Comparison of ENCODE assay signal across 31 cellular contexts in genomic region chr1:182442333-182442732, GRCh38. TPM values are rescaled to one million over a fixed set of nuclear protein-coding genes. Genes with fewer than 3 reads are reported as not detected.
DNase-seq lines count a peak whose midpoint lies in the region; ATAC-seq, FAIRE-seq and TF ChIP-seq lines count a peak whose summit lies in the region.
"Had no signal": no experiment of that assay in that cellular context is flagged by ENCODE, and none has a peak within 500 bp of the region (broad histone marks: within the 10 kb centered on the region; RNA-seq: fewer than 3 reads in every experiment).

No MANE protein-coding gene starts in this region.

- peaks cover 5% of the 10 kb centered on the region for H3K36me3 Mint-ChIP-seq in stimulated activated memory B cell treated with anti-CD40 and anti-IgM and Interleukin-4, amounts not matched to agents 10 μg/mL and 1 μg/mL and 100 μg/mL, for 72 hours
- H3K36me3 Mint-ChIP-seq in activated T-helper 1 cell treated with anti-CD3 and anti-CD28 coated beads, Interleukin-12 subunit alpha, Interleukin-12 subunit beta, Interleukin-2, Interleukin-4 antibody, amounts not matched to agents 30 ng/mL and 10 ng/mL and 1 ng/mL, durations not matched to agents 14 hours and 24 hours and 36 hours (ENCODE audit: low read depth): no peaks in the 10 kb centered on the region
- H3K36me3 Mint-ChIP-seq in activated naive CD4-positive, alpha-beta T cell treated with anti-CD3 and anti-CD28 coated beads, Interleukin-2, amount 10 ng/mL, durations not matched to agents 7 days and 5 days: no peaks in the 10 kb centered on the region
- H3K36me3 Mint-ChIP-seq: CD14-positive monocyte had no signal

- H3K79me2 ChIP-seq in OCI-LY3 (ENCODE audit: low read length): no peaks in the 10 kb centered on the region

- H3K36me3 ChIP-seq in H7 (replicated peaks; ENCODE audit: control insufficient read depth, insufficient read depth, low read length) (no peaks in the 10 kb centered on the region), OCI-LY3 (replicated peaks; ENCODE audit: low read depth, low read length) (no peaks in the 10 kb centered on the region), small intestine (ENCODE audit: control insufficient read depth in 2 of 2, insufficient read depth in 2 of 2, low read length in 2 of 2) (no peaks in the 10 kb centered on the region)
- H3K36me3 ChIP-seq: BE2C, BLaER1 had no signal

- CTCF ChIA-PET in activated naive CD4-positive, alpha-beta T cell treated with anti-CD3 and anti-CD28 coated beads, Interleukin-2, amount 10 ng/mL, durations not matched to agents 7 days and 5 days (lab: Charles Lee): no interaction called here

- H3K27ac ChIP-seq in OCI-LY3 (ENCODE audit: low read length) (no peak overlapping the region), small intestine (ENCODE audit: low read depth in 1 of 2, low read length in 1 of 2) (no peak overlapping the region)
- H3K27ac ChIP-seq: BLaER1 had no signal

- no peaks in the 10 kb centered on the region for H3K27me3 Mint-ChIP-seq in stimulated activated memory B cell treated with anti-CD40 and anti-IgM and Interleukin-4, amounts not matched to agents 10 μg/mL and 1 μg/mL and 100 μg/mL, for 72 hours
- H3K27me3 Mint-ChIP-seq in activated T-helper 1 cell treated with anti-CD3 and anti-CD28 coated beads, Interleukin-12 subunit alpha, Interleukin-12 subunit beta, Interleukin-2, Interleukin-4 antibody, amounts not matched to agents 30 ng/mL and 10 ng/mL and 1 ng/mL, durations not matched to agents 14 hours and 24 hours and 36 hours (ENCODE audit: insufficient read depth): no peaks in the 10 kb centered on the region
- H3K27me3 Mint-ChIP-seq in activated naive CD4-positive, alpha-beta T cell treated with anti-CD3 and anti-CD28 coated beads, Interleukin-2, amount 10 ng/mL, durations not matched to agents 7 days and 5 days: peaks cover 13% of the 10 kb centered on the region

- peaks cover 45% of the 10 kb centered on the region for H3K4me1 ChIP-seq in OCI-LY3 (ENCODE audit: low read length)
- H3K4me1 ChIP-seq in small intestine (ENCODE audit: control insufficient read depth in 2 of 2, insufficient read depth in 1 of 2, low read depth in 1 of 2, low read length in 1 of 2): no peaks in the 10 kb centered on the region
- H3K4me1 ChIP-seq: BE2C had no signal

- no peak overlapping the region for H3K27ac Mint-ChIP-seq in stimulated activated memory B cell treated with anti-CD40 and anti-IgM and Interleukin-4, amounts not matched to agents 10 μg/mL and 1 μg/mL and 100 μg/mL, for 72 hours
- H3K27ac Mint-ChIP-seq in activated T-helper 1 cell treated with anti-CD3 and anti-CD28 coated beads, Interleukin-12 subunit alpha, Interleukin-12 subunit beta, Interleukin-2, Interleukin-4 antibody, amounts not matched to agents 30 ng/mL and 10 ng/mL and 1 ng/mL, durations not matched to agents 14 hours and 24 hours and 36 hours: no peak overlapping the region
- H3K27ac Mint-ChIP-seq in activated naive CD4-positive, alpha-beta T cell treated with anti-CD3 and anti-CD28 coated beads, Interleukin-2, amount 10 ng/mL, durations not matched to agents 7 days and 5 days: no peak overlapping the region
- H3K27ac Mint-ChIP-seq: CD4-positive, alpha-beta memory T cell; CD4-positive, CD25-positive, alpha-beta regulatory T cell; CD8-positive, alpha-beta memory T cell had no signal

- peaks cover 7% of the 10 kb centered on the region for H3K4me1 Mint-ChIP-seq in stimulated activated memory B cell treated with anti-CD40 and anti-IgM and Interleukin-4, amounts not matched to agents 10 μg/mL and 1 μg/mL and 100 μg/mL, for 72 hours
- peaks cover 7% of the 10 kb centered on the region for H3K4me1 Mint-ChIP-seq in activated T-helper 1 cell treated with anti-CD3 and anti-CD28 coated beads, Interleukin-12 subunit alpha, Interleukin-12 subunit beta, Interleukin-2, Interleukin-4 antibody, amounts not matched to agents 30 ng/mL and 10 ng/mL and 1 ng/mL, durations not matched to agents 14 hours and 24 hours and 36 hours (ENCODE audit: low read depth)
- peaks cover 3% of the 10 kb centered on the region for H3K4me1 Mint-ChIP-seq in activated naive CD4-positive, alpha-beta T cell treated with anti-CD3 and anti-CD28 coated beads, Interleukin-2, amount 10 ng/mL, durations not matched to agents 7 days and 5 days

- peak; percentile 1 for DNase-seq in H7
- no peak for DNase-seq in activated effector memory CD4-positive, alpha-beta T cell treated with anti-CD3 and anti-CD28 coated beads, Interleukin-2, amount 50 U/mL, for 16 hours
- no peak for DNase-seq in activated T-helper 1 cell treated with anti-CD3 and anti-CD28 coated beads, Interleukin-12 subunit alpha, Interleukin-12 subunit beta, Interleukin-2, Interleukin-4 antibody, amounts not matched to agents 30 ng/mL and 10 ng/mL and 1 ng/mL, durations not matched to agents 14 hours and 24 hours and 36 hours (ENCODE audit: low spot score)
- DNase-seq in activated naive CD4-positive, alpha-beta T cell treated with anti-CD3 and anti-CD28 coated beads, Interleukin-2, amount 10 ng/mL, durations not matched to agents 7 days and 5 days: no peak
- DNase-seq in small intestine: no peak
- DNase-seq: 8988T; ACHN; BE2C; C1 segment of cervical spinal cord; CD4-positive, alpha-beta memory T cell; CD4-positive, CD25-positive, alpha-beta regulatory T cell; CD8-positive, alpha-beta memory T cell; COR-L47; DMS 273 treated with DMSO at 0.1 percent for 48 hours; DMS153; DMS53; DMS79; DND-41; EL; GDM1 had no signal

- H3K27me3 ChIP-seq in H7 (ENCODE audit: control insufficient read depth, insufficient read depth, low read length) (no peaks in the 10 kb centered on the region), OCI-LY3 (ENCODE audit: low read depth, low read length) (0 out of 2 replicates have a peak, but pooled peaks cover 4% of the 10 kb centered on the region), small intestine (ENCODE audit: control insufficient read depth in 2 of 2, insufficient read depth in 2 of 2, low read length in 2 of 2) (no peaks in the 10 kb centered on the region)
- H3K27me3 ChIP-seq: BE2C, BLaER1 had no signal

- no peaks in the 10 kb centered on the region for H4K20me1 ChIP-seq in OCI-LY3 (ENCODE audit: insufficient read depth, low read length)
- H4K20me1 ChIP-seq: BLaER1 had no signal

- no peak overlapping the region for H3K4me3 Mint-ChIP-seq in stimulated activated memory B cell treated with anti-CD40 and anti-IgM and Interleukin-4, amounts not matched to agents 10 μg/mL and 1 μg/mL and 100 μg/mL, for 72 hours
- H3K4me3 Mint-ChIP-seq in activated T-helper 1 cell treated with anti-CD3 and anti-CD28 coated beads, Interleukin-12 subunit alpha, Interleukin-12 subunit beta, Interleukin-2, Interleukin-4 antibody, amounts not matched to agents 30 ng/mL and 10 ng/mL and 1 ng/mL, durations not matched to agents 14 hours and 24 hours and 36 hours: no peak overlapping the region
- no peak overlapping the region for H3K4me3 Mint-ChIP-seq in activated naive CD4-positive, alpha-beta T cell treated with anti-CD3 and anti-CD28 coated beads, Interleukin-2, amount 10 ng/mL, durations not matched to agents 7 days and 5 days
- H3K4me3 Mint-ChIP-seq: CD14-positive monocyte; CD4-positive, alpha-beta memory T cell; CD4-positive, CD25-positive, alpha-beta regulatory T cell; CD8-positive, alpha-beta memory T cell had no signal

- FAIRE-seq in small intestine (lab: Jason Lieb, UNC): no peak
- FAIRE-seq: A204.1, GM12878, GM18507 had no signal

- H3K4me2 ChIP-seq in OCI-LY3 (ENCODE audit: low read length): peak overlapping the region; percentile 27; the same call in 1 of the 2 replicates

- H3K9me3 Mint-ChIP-seq in stimulated activated memory B cell treated with anti-CD40 and anti-IgM and Interleukin-4, amounts not matched to agents 10 μg/mL and 1 μg/mL and 100 μg/mL, for 72 hours: peaks cover 6% of the 10 kb centered on the region
- H3K9me3 Mint-ChIP-seq in activated T-helper 1 cell treated with anti-CD3 and anti-CD28 coated beads, Interleukin-12 subunit alpha, Interleukin-12 subunit beta, Interleukin-2, Interleukin-4 antibody, amounts not matched to agents 30 ng/mL and 10 ng/mL and 1 ng/mL, durations not matched to agents 14 hours and 24 hours and 36 hours: peaks cover 10% of the 10 kb centered on the region
- H3K9me3 Mint-ChIP-seq in activated naive CD4-positive, alpha-beta T cell treated with anti-CD3 and anti-CD28 coated beads, Interleukin-2, amount 10 ng/mL, durations not matched to agents 7 days and 5 days: peaks cover 3% of the 10 kb centered on the region

- H3K9ac ChIP-seq in OCI-LY3 (ENCODE audit: low read length): no peak overlapping the region
- H3K9ac ChIP-seq: BLaER1 had no signal

- ATAC-seq in stimulated activated memory B cell treated with anti-CD40 and anti-IgM and Interleukin-4, amounts not matched to agents 10 μg/mL and 1 μg/mL and 100 μg/mL, for 72 hours: peak; percentile 51

- no peak overlapping the region for H2AFZ ChIP-seq in OCI-LY3 (ENCODE audit: low read depth, low read length)

- H3K9me3 ChIP-seq in OCI-LY3 (ENCODE audit: insufficient read depth, low read length) (peaks cover 7% of the 10 kb centered on the region; the same call in 1 of the 2 replicates), small intestine (ENCODE audit: control insufficient read depth, low read depth) (no peaks in the 10 kb centered on the region)
- H3K9me3 ChIP-seq: BE2C had no signal

- H3K4me3 ChIP-seq in H7 (ENCODE audit: insufficient read depth, low read depth, low read length): no peak overlapping the region
- H3K4me3 ChIP-seq in OCI-LY3 (ENCODE audit: low read length): no peak overlapping the region
- no peak overlapping the region for H3K4me3 ChIP-seq in small intestine (ENCODE audit: low read depth in 1 of 2, low read length in 2 of 2)
- H3K4me3 ChIP-seq: BLaER1, GM12878 had no signal

- 88 to 94% (median 92%) methylated on average over 1 of the region's 1 CpG for WGBS in small intestine, 3 donors

- intact Hi-C loops in activated T-helper 1 cell treated with anti-CD3 and anti-CD28 coated beads, Interleukin-12 subunit alpha, Interleukin-12 subunit beta, Interleukin-2, Interleukin-4 antibody, amounts not matched to agents 30 ng/mL and 10 ng/mL and 1 ng/mL, durations not matched to agents 14 hours and 24 hours and 36 hours (cut with micrococcal nuclease): no loop called here

- TF ChIP-seq CTCF in OCI-LY3 (IDR thresholded peaks at IDR 0.05; ENCODE audit: low read depth, low read length): no peak

RNA-seq across cellular contexts. Expression of gene RGSL1, which starts 7.6 kb away (rescaled TPM):
- total RNA-seq in H7 (2014; rRNA removed; shearing (Covaris generic)): not detected in 2 replicates
- total RNA-seq in activated T-helper 1 cell treated with anti-CD3 and anti-CD28 coated beads, Interleukin-12 subunit alpha, Interleukin-12 subunit beta, Interleukin-2, Interleukin-4 antibody, amounts not matched to agents 30 ng/mL and 10 ng/mL and 1 ng/mL, durations not matched to agents 14 hours and 24 hours and 36 hours: not detected in 2 replicates
- polyA plus RNA-seq in small intestine: not detected
- total RNA-seq: A673; CD4-positive, alpha-beta memory T cell; CD4-positive, CD25-positive, alpha-beta regulatory T cell; CD8-positive, alpha-beta memory T cell; Daoy; G401 had no signal
- polyA plus RNA-seq: AG04450; CD14-positive monocyte; CD4-positive, CD25-positive, alpha-beta regulatory T cell; CD8-positive, alpha-beta memory T cell had no signal

RNA-seq across cellular contexts. Expression of gene TEDDM1, which starts 41.9 kb away (rescaled TPM):
- total RNA-seq in H7 (2014; rRNA removed; shearing (Covaris generic)): not detected in 2 replicates
- not detected in 2 replicates for total RNA-seq in activated T-helper 1 cell treated with anti-CD3 and anti-CD28 coated beads, Interleukin-12 subunit alpha, Interleukin-12 subunit beta, Interleukin-2, Interleukin-4 antibody, amounts not matched to agents 30 ng/mL and 10 ng/mL and 1 ng/mL, durations not matched to agents 14 hours and 24 hours and 36 hours
- polyA plus RNA-seq in small intestine: not detected
- total RNA-seq: A673; CD4-positive, alpha-beta memory T cell; CD4-positive, CD25-positive, alpha-beta regulatory T cell; CD8-positive, alpha-beta memory T cell; Daoy; G401; GM12878 had no signal
- polyA plus RNA-seq: AG04450; CD4-positive, alpha-beta memory T cell; CD8-positive, alpha-beta memory T cell had no signal

RNA-seq across cellular contexts. Expression of gene GLUL, which starts 50.7 kb away (rescaled TPM):
- 381 and 422 TPM in 2 replicates for total RNA-seq in H7 (2014; rRNA removed; shearing (Covaris generic))
- total RNA-seq in activated T-helper 1 cell treated with anti-CD3 and anti-CD28 coated beads, Interleukin-12 subunit alpha, Interleukin-12 subunit beta, Interleukin-2, Interleukin-4 antibody, amounts not matched to agents 30 ng/mL and 10 ng/mL and 1 ng/mL, durations not matched to agents 14 hours and 24 hours and 36 hours: 89.6 and 101 TPM in 2 replicates
- polyA plus RNA-seq in small intestine: 100 to 1,000 TPM in 2 of 3 donors, 10 to 100 TPM in 1; 75.8 to 422 (median 116) TPM
